In genomic region chr2:56008661-56009411, GRCh38 we compare ENCODE assay signal across 8 cellular contexts.
DNase-seq lines count a peak whose midpoint lies in the region; ATAC-seq, FAIRE-seq and TF ChIP-seq lines count a peak whose summit lies in the region.

No MANE protein-coding gene starts in this region.

- H3K27me3 ChIP-seq in effector memory CD4-positive, alpha-beta T cell (replicated peaks; ENCODE audit: control insufficient read depth, insufficient read depth, low read length, poor library complexity, severe bottlenecking), result no peaks in the 10 kb centered on the region

- no peaks in the 10 kb centered on the region for H3K4me1 ChIP-seq in effector memory CD4-positive, alpha-beta T cell (ENCODE audit: control insufficient read depth, insufficient read depth, low read length, poor library complexity, severe bottlenecking)

- DNase-seq in AG09319 (ENCODE audit: extremely low read depth, low read depth), result peak; percentile 78
- peak; percentile 92 for DNase-seq in NCI-H1694 treated with DMSO at 0.1 percent for 48 hours (lab: John Stamatoyannopoulos, UW)
- peak; percentile 84 for DNase-seq in astrocyte of the hippocampus (ENCODE audit: low read depth, low spot score)
- peak; percentile 87 for DNase-seq in iris pigment epithelial cell (ENCODE audit: low read depth)
- DNase-seq in urothelium cell line (ENCODE audit: low spot score), result peak; percentile 52
- no peak for DNase-seq in SW 1271 (lab: John Stamatoyannopoulos, UW)
- DNase-seq in effector memory CD4-positive, alpha-beta T cell, result no peak

- no peak overlapping the region for H3K4me3 ChIP-seq in effector memory CD4-positive, alpha-beta T cell (ENCODE audit: insufficient read depth, low read depth, low read length, poor library complexity, severe bottlenecking)

- FAIRE-seq in urothelium cell line (lab: Jason Lieb, UNC), result no peak

- TF ChIP-seq CTCF in AG09319 (IDR thresholded peaks at IDR 0.05; ENCODE audit: low read depth, low read length), result no peak

- no peaks in the 10 kb centered on the region for H3K36me3 ChIP-seq in effector memory CD4-positive, alpha-beta T cell (ENCODE audit: control insufficient read depth, insufficient read depth, low read length)

- no peak overlapping the region for H3K27ac ChIP-seq in effector memory CD4-positive, alpha-beta T cell (ENCODE audit: insufficient read depth, low read length, poor library complexity, severe bottlenecking)

- H3K9me3 ChIP-seq in effector memory CD4-positive, alpha-beta T cell (ENCODE audit: control insufficient read depth, low read length), result no peaks in the 10 kb centered on the region

- no peak for ATAC-seq in GM21381 (IDR thresholded peaks at IDR 0.05; ENCODE audit: unreplicated experiment)

Comparison
In these comparisons a context has a peak if more than half of its experiments do, and no peak if none do; other contexts are left out.
1. DNase-seq: peak in AG09319 (single experiment), NCI-H1694 treated with DMSO at 0.1 percent for 48 hours (single experiment), astrocyte of the hippocampus (single experiment), iris pigment epithelial cell (single experiment) and urothelium cell line (single experiment); none in SW 1271 (0 of 2) and effector memory CD4-positive, alpha-beta T cell (0 of 3).